Comparison of ENCODE assay signal across 9 cellular contexts in the genomic region with DNA sequence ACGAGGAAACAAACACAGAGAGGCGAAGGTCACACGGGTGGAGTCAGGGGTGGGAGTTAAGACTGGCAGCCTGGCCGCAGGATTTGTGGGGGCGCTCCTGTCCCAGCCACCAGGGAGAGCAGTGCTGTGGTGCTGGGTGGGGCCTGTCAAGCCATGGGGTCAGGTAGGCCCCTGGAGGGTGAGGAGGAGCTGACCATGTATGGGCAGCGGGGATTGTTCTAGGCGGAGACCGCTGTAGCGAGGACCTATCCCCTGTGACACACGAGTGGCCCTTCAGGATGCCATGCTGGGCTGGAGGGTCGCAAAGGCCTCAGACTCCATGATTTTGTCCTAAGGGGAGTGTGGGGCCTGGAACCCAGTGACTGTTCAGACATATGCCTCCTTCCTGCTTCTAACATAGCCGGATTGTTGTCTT. TPM values are rescaled to one million over a fixed set of nuclear protein-coding genes. Genes with fewer than 3 reads are reported as not detected.
A peak's percentile ranks its signal among the peaks of the same experiment; 100 is the strongest.
DNase-seq lines count a peak whose midpoint lies in the region; ATAC-seq and TF ChIP-seq lines count a peak whose summit lies in the region.
"Had no signal": no experiment of that assay in that cellular context is flagged by ENCODE, and none has a peak within 500 bp of the region (broad histone marks: within the 10 kb centered on the region; RNA-seq: fewer than 3 reads in every experiment).

No MANE protein-coding gene starts in this region.

- H3K9me3 ChIP-seq in left ventricle myocardium inferior (replicated peaks) (no peaks in the 10 kb centered on the region), heart right ventricle (no peaks in the 10 kb centered on the region), iPS-15b (ENCODE audit: control insufficient read depth, insufficient read depth, low read length) (no peaks in the 10 kb centered on the region), uterus (no peaks in the 10 kb centered on the region)
- H3K9me3 ChIP-seq: adrenal gland had no signal

- TF ChIP-seq CTCF in left ventricle myocardium inferior (IDR thresholded peaks at IDR 0.05; ENCODE audit: borderline replicate concordance): no peak
- no peak for TF ChIP-seq CTCF in heart right ventricle (IDR thresholded peaks at IDR 0.05)
- no peak for TF ChIP-seq CTCF in VCaP (conservative IDR thresholded peaks at IDR 0.05)
- no peak for TF ChIP-seq CTCF in uterus (IDR thresholded peaks at IDR 0.05)

- no peak overlapping the region for H3K4me3 ChIP-seq in left ventricle myocardium inferior
- no peak overlapping the region for H3K4me3 ChIP-seq in heart right ventricle
- peak overlapping the region; percentile 41 for H3K4me3 ChIP-seq in iPS-15b (ENCODE audit: low read depth, low read length)
- H3K4me3 ChIP-seq in uterus: no peak overlapping the region
- H3K4me3 ChIP-seq: adrenal gland had no signal

- WGBS in heart right ventricle, 2 donors: 82 to 86% methylated on average over 12 of the region's 12 CpGs

- intact Hi-C loops in left ventricle myocardium inferior (cut with micrococcal nuclease) (no loop called here), heart right ventricle (cut with DNase I) (loop anchor here in 7 of 10 donors (1.0 to 10.0 kb wide), 15 partner anchors 42 to 1111 kb away; partner anchors contain the start of genes ADSL (in 3 of the 7) and SYNGR1 (in 1 of the 7)), uterus (cut with DNase I; ENCODE audit: low total_unique reads) (no loop called here)

- H3K4me1 ChIP-seq in left ventricle myocardium inferior (peaks cover 46% of the 10 kb centered on the region), heart right ventricle (peaks cover 14 to 46% (median 31%) of the 10 kb centered on the region in 9 donors), iPS-15b (ENCODE audit: control insufficient read depth, insufficient read depth, low read length) (peaks cover 16% of the 10 kb centered on the region), uterus (peaks cover 0 to 29% of the 10 kb centered on the region in 2 donors)

- H3K27ac ChIP-seq in left ventricle myocardium inferior (replicated peaks): peak overlapping the region; percentile 27
- no peak overlapping the region for H3K27ac ChIP-seq in heart right ventricle
- peak overlapping the region; percentile 98 for H3K27ac ChIP-seq in VCaP
- H3K27ac ChIP-seq in uterus: peak overlapping the region; percentile 8 to 45
- H3K27ac ChIP-seq: adrenal gland had no signal

- ATAC-seq in heart right ventricle: no peak
- no peak for ATAC-seq in HG03378 (IDR thresholded peaks at IDR 0.05; ENCODE audit: unreplicated experiment)

- no peak for TF ChIP-seq POLR2A in uterus (IDR thresholded peaks at IDR 0.05)

- DNase-seq in left ventricle myocardium inferior: no peak
- DNase-seq in heart right ventricle: no peak
- peak in 1 of 2 donors; percentile 31 for DNase-seq in uterus
- no peak for DNase-seq in KG1 (lab: John Stamatoyannopoulos, UW)
- DNase-seq in NCI-H2171 treated with DMSO at 0.1 percent for 48 hours (lab: John Stamatoyannopoulos, UW): no peak

- H3K9ac ChIP-seq in iPS-15b (ENCODE audit: low read depth, low read length): no peak overlapping the region

- H3K36me3 ChIP-seq in left ventricle myocardium inferior: peaks cover 12% of the 10 kb centered on the region
- peaks cover 0 to 22% (median 0%) of the 10 kb centered on the region in 9 donors for H3K36me3 ChIP-seq in heart right ventricle
- H3K36me3 ChIP-seq in iPS-15b (ENCODE audit: control insufficient read depth, insufficient read depth, low read length): peaks cover 6% of the 10 kb centered on the region
- H3K36me3 ChIP-seq in uterus: no peaks in the 10 kb centered on the region

- H3K27me3 ChIP-seq in left ventricle myocardium inferior (ENCODE audit: low read depth) (no peaks in the 10 kb centered on the region), heart right ventricle (no peaks in the 10 kb centered on the region), iPS-15b (ENCODE audit: control insufficient read depth, insufficient read depth, low read length) (no peaks in the 10 kb centered on the region), uterus (no peaks in the 10 kb centered on the region)
- H3K27me3 ChIP-seq: adrenal gland had no signal

RNA-seq across cellular contexts. Expression of gene RPS19BP1, which starts 1.6 kb away (rescaled TPM):
- total RNA-seq in left ventricle myocardium inferior (59.3 TPM), heart right ventricle (10 to 100 TPM; 31.3 to 64.0 (median 37.2) TPM), uterus (100 to 1,000 TPM in 1 of 4 donors, 10 to 100 TPM in 3; 24.5 to 125 (median 50.7) TPM)
- polyA plus RNA-seq in heart right ventricle: 100 to 1,000 TPM; 154 to 222 TPM

RNA-seq across cellular contexts. Expression of gene ATF4, which starts 13.7 kb away (rescaled TPM):
- 193 TPM for total RNA-seq in left ventricle myocardium inferior
- total RNA-seq in heart right ventricle: 100 to 1,000 TPM in 9 of 10 donors, 10 to 100 TPM in 1; 95.2 to 319 (median 133) TPM
- polyA plus RNA-seq in heart right ventricle: 100 to 1,000 TPM; 439 to 637 TPM
- total RNA-seq in uterus: 100 to 1,000 TPM; 105 to 351 (median 293) TPM

RNA-seq across cellular contexts. Expression of gene MIEF1, which starts 32.0 kb away (rescaled TPM):
- total RNA-seq in left ventricle myocardium inferior: 15.5 TPM
- 10 to 100 TPM; 12.8 to 35.8 (median 17.5) TPM for total RNA-seq in heart right ventricle
- 1 to 10 TPM; 7.0 to 9.1 TPM for polyA plus RNA-seq in heart right ventricle
- total RNA-seq in uterus: 10 to 100 TPM in 3 of 4 donors, 1 to 10 TPM in 1; 6.9 to 23.3 (median 20.6) TPM

RNA-seq across cellular contexts. Expression of gene CACNA1I, which starts 36.5 kb away (rescaled TPM):
- total RNA-seq in left ventricle myocardium inferior: 0.05 TPM
- under 1 TPM in 5 of 10 donors, not detected in 5; 0.04 to 0.06 (median 0.05) TPM for total RNA-seq in heart right ventricle
- polyA plus RNA-seq in heart right ventricle: under 1 TPM in 1 of 2 donors, not detected in 1; under 0.01 TPM
- under 1 TPM in 2 of 4 donors, not detected in 2; under 0.01 to 0.15 TPM for total RNA-seq in uterus

Comparison
In these comparisons a context has a peak if more than half of its experiments do, and no peak if none do; other contexts are left out.
1. H3K27ac ChIP-seq: peak in left ventricle myocardium inferior (single experiment), VCaP (single experiment) and uterus (2 of 2); none in heart right ventricle (0 of 10).
2. intact Hi-C loops: an anchor here in heart right ventricle (1.0 to 10.0 kb wide); none called in left ventricle myocardium inferior and uterus.